In the genomic region with DNA sequence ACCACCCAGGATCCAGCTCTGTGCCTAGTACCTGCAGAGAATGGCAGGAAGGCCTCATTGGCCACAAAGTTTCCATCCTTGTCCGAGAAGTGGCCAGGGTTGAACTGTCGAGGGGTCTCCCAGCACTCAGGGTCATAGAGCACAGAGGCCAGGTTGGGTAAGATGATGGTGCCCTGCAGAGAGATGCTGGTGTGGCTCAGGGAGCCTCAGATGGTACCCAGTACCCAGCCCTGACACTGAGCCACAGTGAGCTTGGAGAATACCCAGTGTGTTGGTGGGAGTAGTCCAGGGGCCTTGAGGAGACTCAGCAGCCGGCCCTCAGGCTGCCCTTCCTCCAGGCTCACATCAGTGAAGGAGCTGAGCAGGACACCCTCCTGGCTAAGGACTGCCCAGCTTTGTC, we compare ENCODE assay signal across 20 cellular contexts.
"Had no signal": no experiment of that assay in that cellular context is flagged by ENCODE, and none has a peak within 500 bp of the region (broad histone marks: within the 10 kb centered on the region; RNA-seq: fewer than 3 reads in every experiment).

No MANE protein-coding gene starts in this region.

- H3K4me3 ChIP-seq: colonic mucosa, esophagus squamous epithelium, lung, pancreas, right lobe of liver, smooth muscle cell, thyroid gland had no signal

- H3K4me3 Mint-ChIP-seq: dendritic cell treated with granulocyte-macrophage colony-stimulating factor and Interleukin-4, amounts not matched to agents 40 ng/mL and 50 ng/mL, for 4 days; memory B cell; natural killer cell; stimulated activated effector memory CD8-positive, alpha-beta T cell treated with anti-CD3 and anti-CD28 coated beads, Interleukin-12 subunit alpha, Interleukin-12 subunit beta, amount 100 ng/mL, for 72 hours; stimulated activated naive CD8-positive, alpha-beta T cell treated with anti-CD3 and anti-CD28 coated beads, Interleukin-15, amount 100 ng/mL, for 72 hours had no signal

- DNase-seq: colonic mucosa; effector memory CD4-positive, alpha-beta T cell; esophagus squamous epithelium; foreskin melanocyte; natural killer cell; retina; right lobe of liver; stimulated activated CD4-positive, alpha-beta T cell treated with anti-CD3 and anti-CD28 coated beads, Interleukin-2, amount 100 ng/mL, for 24 hours; stimulated activated CD4-positive, alpha-beta T cell treated with anti-CD3 and anti-CD28 coated beads, Interleukin-4, amount 100 ng/mL, for 24 hours; stimulated activated naive CD8-positive, alpha-beta T cell treated with anti-CD3 and anti-CD28 coated beads, Interleukin-15, amount 100 ng/mL, for 72 hours; thyroid gland; trophoblast cell had no signal

- H3K4me1 Mint-ChIP-seq: natural killer cell; stimulated activated effector memory CD8-positive, alpha-beta T cell treated with anti-CD3 and anti-CD28 coated beads, Interleukin-12 subunit alpha, Interleukin-12 subunit beta, amount 100 ng/mL, for 72 hours had no signal

- H3K9me3 ChIP-seq: colonic mucosa, esophagus squamous epithelium, neutrophil, pancreas, right lobe of liver, thyroid gland had no signal

- H3K27me3 ChIP-seq: colonic mucosa, pancreas, right lobe of liver, thyroid gland had no signal

- H3K9me3 Mint-ChIP-seq: dendritic cell treated with granulocyte-macrophage colony-stimulating factor and Interleukin-4, amounts not matched to agents 40 ng/mL and 50 ng/mL, for 4 days; natural killer cell; stimulated activated effector memory CD8-positive, alpha-beta T cell treated with anti-CD3 and anti-CD28 coated beads, Interleukin-12 subunit alpha, Interleukin-12 subunit beta, amount 100 ng/mL, for 72 hours had no signal

- H3K36me3 ChIP-seq: colonic mucosa, esophagus squamous epithelium, neutrophil, pancreas, right lobe of liver, thyroid gland had no signal

- H3K27ac Mint-ChIP-seq: dendritic cell treated with granulocyte-macrophage colony-stimulating factor and Interleukin-4, amounts not matched to agents 40 ng/mL and 50 ng/mL, for 4 days; memory B cell; natural killer cell; stimulated activated effector memory CD8-positive, alpha-beta T cell treated with anti-CD3 and anti-CD28 coated beads, Interleukin-12 subunit alpha, Interleukin-12 subunit beta, amount 100 ng/mL, for 72 hours had no signal

- H3K36me3 Mint-ChIP-seq: natural killer cell; stimulated activated effector memory CD8-positive, alpha-beta T cell treated with anti-CD3 and anti-CD28 coated beads, Interleukin-12 subunit alpha, Interleukin-12 subunit beta, amount 100 ng/mL, for 72 hours had no signal

- H3K4me2 ChIP-seq: smooth muscle cell had no signal

- H3K27ac ChIP-seq: colonic mucosa, esophagus squamous epithelium, neutrophil, pancreas, right lobe of liver, thyroid gland had no signal

- ATAC-seq: left lobe of liver; natural killer cell; stimulated activated effector memory CD8-positive, alpha-beta T cell treated with anti-CD3 and anti-CD28 coated beads, Interleukin-12 subunit alpha, Interleukin-12 subunit beta, amount 100 ng/mL, for 72 hours; stimulated activated naive CD8-positive, alpha-beta T cell treated with anti-CD3 and anti-CD28 coated beads, Interleukin-15, amount 100 ng/mL, for 72 hours had no signal

- H3K4me1 ChIP-seq: colonic mucosa, pancreas, thyroid gland had no signal
